1 cellular context compared by ENCODE assay signal in the genomic region with DNA sequence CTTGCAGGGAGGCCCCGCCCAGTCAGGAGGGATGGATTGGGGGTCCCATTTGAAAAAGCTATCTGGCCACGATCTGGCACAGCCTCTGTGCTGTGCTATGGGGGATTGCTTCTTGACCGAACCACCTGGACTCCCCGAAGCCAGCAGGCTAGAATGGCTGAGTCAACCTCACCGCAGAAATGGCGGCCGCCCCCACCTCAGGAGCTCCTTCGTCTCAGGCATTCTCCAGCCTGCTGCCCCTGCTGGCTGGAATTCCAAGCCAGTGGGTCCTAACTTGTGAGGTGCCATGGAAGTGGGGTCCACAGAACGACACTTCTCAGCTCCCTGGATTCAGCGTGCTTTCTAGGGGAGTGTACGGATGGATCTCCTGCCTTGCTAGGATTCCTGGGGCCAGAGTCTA.
TF ChIP-seq lines count a peak whose summit lies in the region.

No MANE protein-coding gene starts in this region.

TF ChIP-seq in WTC11, 78 proteins besides CTCF, POLR2A, EP300 and RAD21 (continued from another document):
- TF ChIP-seq, protein P1, sequence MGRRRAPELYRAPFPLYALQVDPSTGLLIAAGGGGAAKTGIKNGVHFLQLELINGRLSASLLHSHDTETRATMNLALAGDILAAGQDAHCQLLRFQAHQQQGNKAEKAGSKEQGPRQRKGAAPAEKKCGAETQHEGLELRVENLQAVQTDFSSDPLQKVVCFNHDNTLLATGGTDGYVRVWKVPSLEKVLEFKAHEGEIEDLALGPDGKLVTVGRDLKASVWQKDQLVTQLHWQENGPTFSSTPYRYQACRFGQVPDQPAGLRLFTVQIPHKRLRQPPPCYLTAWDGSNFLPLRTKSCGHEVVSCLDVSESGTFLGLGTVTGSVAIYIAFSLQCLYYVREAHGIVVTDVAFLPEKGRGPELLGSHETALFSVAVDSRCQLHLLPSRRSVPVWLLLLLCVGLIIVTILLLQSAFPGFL (CRISPR knock-in tag; IDR thresholded peaks at IDR 0.05; ENCODE audit: borderline replicate concordance), result no peak
TF ChIP-seq in WTC11: peak in this region for 1.
